In the genomic region with DNA sequence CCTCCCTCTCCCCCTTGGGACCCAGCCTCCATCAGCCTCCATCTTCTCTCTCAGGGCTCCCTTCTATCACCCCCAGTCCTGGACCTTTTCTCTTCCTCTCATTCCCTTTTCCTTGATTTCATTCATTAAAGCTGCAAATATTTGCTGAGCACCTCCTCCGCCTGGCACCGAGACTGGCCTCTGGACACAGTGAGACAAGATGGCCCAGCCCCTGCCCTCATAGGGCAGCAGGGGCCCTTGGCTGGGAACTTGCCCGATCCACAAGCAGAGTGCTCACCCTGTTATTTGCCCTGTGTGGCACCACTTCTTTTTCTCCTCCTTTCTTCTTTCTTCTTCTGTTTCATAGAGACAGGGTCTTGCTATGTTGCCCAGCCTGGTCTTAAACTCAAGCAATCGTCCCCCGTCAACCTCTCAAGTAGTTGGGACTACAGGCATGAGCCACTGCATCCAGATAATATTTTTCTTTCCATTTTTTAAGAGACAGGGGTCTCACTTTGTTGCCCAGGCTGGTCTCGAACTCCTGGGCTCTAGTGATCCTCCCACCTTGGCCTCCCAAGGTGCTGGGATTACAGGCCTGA, we compare ENCODE assay signal across 14 cellular contexts. TPM values are rescaled to one million over a fixed set of nuclear protein-coding genes. Genes with fewer than 3 reads are reported as not detected.
DNase-seq lines count a peak whose midpoint lies in the region; ATAC-seq, FAIRE-seq and TF ChIP-seq lines count a peak whose summit lies in the region.
"Had no signal": no experiment of that assay in that cellular context is flagged by ENCODE, and none has a peak within 500 bp of the region (broad histone marks: within the 10 kb centered on the region; RNA-seq: fewer than 3 reads in every experiment).

No MANE protein-coding gene starts in this region.

- no peaks in the 10 kb centered on the region for H4K20me1 ChIP-seq in K562 (replicated peaks; ENCODE audit: control insufficient read depth, insufficient read depth, low read length)

- no peaks in the 10 kb centered on the region for H3K79me2 ChIP-seq in K562 (ENCODE audit: control insufficient read depth, insufficient read depth, low read length)

- H3K27ac ChIP-seq in K562 (ENCODE audit: extremely low read depth, low read depth, low read length) (no peak overlapping the region), left lung (peak overlapping the region; percentile 8 to 13), stomach smooth muscle (ENCODE audit: low read length) (peak overlapping the region; percentile 41)

- no peaks in the 10 kb centered on the region for H3K36me3 ChIP-seq in K562 (ENCODE audit: control insufficient read depth, insufficient read depth, low read length)
- no peaks in the 10 kb centered on the region for H3K36me3 ChIP-seq in left lung
- H3K36me3 ChIP-seq in stomach smooth muscle (ENCODE audit: control insufficient read depth in 2 of 2, insufficient read depth in 2 of 2, low read length in 2 of 2): no peaks in the 10 kb centered on the region
- H3K36me3 ChIP-seq: thyroid gland had no signal

- 46% methylated on average over 6 of the region's 6 CpGs for WGBS in K562 (ENCODE audit: insufficient coverage, low coverage, missing lambda C conversion rate)

- no peak overlapping the region for H3K9ac ChIP-seq in K562 (ENCODE audit: insufficient read depth in 1 of 2, low read depth in 2 of 2, low read length in 2 of 2)
- peak overlapping the region in 1 of 2 donors; percentile 21 for H3K9ac ChIP-seq in stomach smooth muscle (ENCODE audit: low read length in 2 of 2)

- no peak for FAIRE-seq in K562 (lab: Jason Lieb, UNC)
- FAIRE-seq: GM18507 had no signal

- ATAC-seq in K562 (no peak), left lung (no peak), GM21723 (IDR thresholded peaks at IDR 0.05; ENCODE audit: unreplicated experiment) (no peak)

- CTCF ChIA-PET in K562 (lab: Yijun Ruan, JAX; ENCODE audit: low intra/inter-chr PET ratio): no interaction called here

- POLR2A ChIA-PET in K562 (lab: Yijun Ruan, JAX): no interaction called here

- H3K27me3 ChIP-seq in K562 (ENCODE audit: control insufficient read depth in 2 of 2, insufficient read depth in 2 of 2, low read length in 2 of 2) (peaks cover 0 to 7% of the 10 kb centered on the region in 2 experiments; a peak in 2 of 5 replicates), left lung (no peaks in the 10 kb centered on the region), stomach smooth muscle (ENCODE audit: control insufficient read depth in 1 of 2, insufficient read depth in 2 of 2, low read length in 2 of 2) (no peaks in the 10 kb centered on the region)
- H3K27me3 ChIP-seq: thyroid gland had no signal

- H3K4me3 ChIP-seq in K562 (no peak overlapping the region), left lung (no peak overlapping the region), stomach smooth muscle (ENCODE audit: low read length in 2 of 2) (peak overlapping the region in 1 of 2 donors; percentile 35)
- H3K4me3 ChIP-seq: thyroid gland had no signal

- TF ChIP-seq EP300 in K562 (IDR thresholded peaks at IDR 0.05; ENCODE audit: low read length): no peak

- intact Hi-C loops in K562 (cut with micrococcal nuclease) (no loop called here), left lung (cut with DNase I) (no loop called here)

- BruUV-seq in K562 (replicated peaks; lab: Mats Ljungman, UMichigan): no TSS peak

- peaks cover 27% of the 10 kb centered on the region for H3K4me1 Mint-ChIP-seq in T-helper 2 cell treated with Interferon-gamma antibody and Interleukin-4, amounts not matched to agents 5 μg/mL and 100 μg/mL, for 36 hours (ENCODE audit: low read depth)

- TF ChIP-seq CTCF in K562 (IDR thresholded peaks at IDR 0.05 in 2 of 3, conservative IDR thresholded peaks at IDR 0.05 in 1 of 3; ENCODE audit: insufficient read depth in 2 of 3, low read depth in 1 of 3, low read length in 3 of 3) (no peak), left lung (IDR thresholded peaks at IDR 0.05) (no peak)

- peak overlapping the region; percentile 59 for H3K4me3 Mint-ChIP-seq in T-helper 2 cell treated with Interferon-gamma antibody and Interleukin-4, amounts not matched to agents 5 μg/mL and 100 μg/mL, for 36 hours
- H3K4me3 Mint-ChIP-seq: neural crest cell had no signal

- H3K4me2 ChIP-seq in K562 (ENCODE audit: insufficient read depth, low read length): no peak overlapping the region

- H3K9me3 ChIP-seq in K562 (replicated peaks; ENCODE audit: control insufficient read depth, insufficient read depth, low read depth, low read length) (no peaks in the 10 kb centered on the region), left lung (no peaks in the 10 kb centered on the region), stomach smooth muscle (ENCODE audit: control insufficient read depth in 2 of 2, low read length in 2 of 2) (no peaks in the 10 kb centered on the region)
- H3K9me3 ChIP-seq: thyroid gland had no signal

- H3K9me1 ChIP-seq in K562 (ENCODE audit: control insufficient read depth, insufficient read depth, low read length): no peaks in the 10 kb centered on the region

- H3K36me3 Mint-ChIP-seq in T-helper 2 cell treated with Interferon-gamma antibody and Interleukin-4, amounts not matched to agents 5 μg/mL and 100 μg/mL, for 36 hours (ENCODE audit: low read depth): no peaks in the 10 kb centered on the region

- H3K4me1 ChIP-seq in K562 (replicated peaks in 1 of 2; ENCODE audit: control insufficient read depth in 2 of 2, insufficient read depth in 2 of 2, low read length in 2 of 2) (peaks cover 0 to 12% of the 10 kb centered on the region in 2 experiments; a peak in 2 of 5 replicates), left lung (peaks cover 0 to 9% of the 10 kb centered on the region in 2 donors), stomach smooth muscle (ENCODE audit: control insufficient read depth, insufficient read depth, low read length) (peaks cover 8% of the 10 kb centered on the region)

- no peak for TF ChIP-seq RAD21 in K562 (CRISPR knock-in tag; conservative IDR thresholded peaks at IDR 0.05 in 1 of 2, IDR thresholded peaks at IDR 0.05 in 1 of 2)

- in situ Hi-C loops in K562 (cut with MboI): no loop called here

- no peak for TF ChIP-seq POLR2A in K562 (conservative IDR thresholded peaks at IDR 0.05)

- H3K9me3 Mint-ChIP-seq in T-helper 2 cell treated with Interferon-gamma antibody and Interleukin-4, amounts not matched to agents 5 μg/mL and 100 μg/mL, for 36 hours: no peaks in the 10 kb centered on the region
- H3K9me3 Mint-ChIP-seq: neural crest cell had no signal

- H2AFZ ChIP-seq in K562 (ENCODE audit: low read depth, low read length): no peak overlapping the region

- no peak for DNase-seq in T-helper 2 cell treated with Interferon-gamma antibody and Interleukin-4, amounts not matched to agents 5 μg/mL and 100 μg/mL, for 36 hours (ENCODE audit: low spot score)
- DNase-seq in T-helper 2 cell (no peak), K562 (ENCODE audit: extremely low read depth in 1 of 4, low spot score in 3 of 4) (no peak), left lung (peak in 1 of 2 donors; percentile 34), COLO829 (ENCODE audit: low spot score) (no peak), NCI-H2196 treated with DMSO at 0.1 percent for 48 hours (lab: John Stamatoyannopoulos, UW; ENCODE audit: unreplicated experiment) (no peak)
- DNase-seq: 8988T, NCI-H2081 treated with DMSO at 0.1 percent for 48 hours had no signal

- no peaks in the 10 kb centered on the region for H3K27me3 Mint-ChIP-seq in T-helper 2 cell treated with Interferon-gamma antibody and Interleukin-4, amounts not matched to agents 5 μg/mL and 100 μg/mL, for 36 hours (ENCODE audit: low read depth)

- H3K27ac Mint-ChIP-seq in T-helper 2 cell treated with Interferon-gamma antibody and Interleukin-4, amounts not matched to agents 5 μg/mL and 100 μg/mL, for 36 hours: peak overlapping the region; percentile 27

TF ChIP-seq in K562, 482 proteins besides CTCF, POLR2A, EP300 and RAD21:
- peak; percentile 46; the same call in 1 of the 2 replicates for TF ChIP-seq ZNF121 (CRISPR knock-in tag; conservative IDR thresholded peaks at IDR 0.05)
- no peak for TF ChIP-seq IRF2 (CRISPR knock-in tag; IDR thresholded peaks at IDR 0.05)
- TF ChIP-seq, protein P1, sequence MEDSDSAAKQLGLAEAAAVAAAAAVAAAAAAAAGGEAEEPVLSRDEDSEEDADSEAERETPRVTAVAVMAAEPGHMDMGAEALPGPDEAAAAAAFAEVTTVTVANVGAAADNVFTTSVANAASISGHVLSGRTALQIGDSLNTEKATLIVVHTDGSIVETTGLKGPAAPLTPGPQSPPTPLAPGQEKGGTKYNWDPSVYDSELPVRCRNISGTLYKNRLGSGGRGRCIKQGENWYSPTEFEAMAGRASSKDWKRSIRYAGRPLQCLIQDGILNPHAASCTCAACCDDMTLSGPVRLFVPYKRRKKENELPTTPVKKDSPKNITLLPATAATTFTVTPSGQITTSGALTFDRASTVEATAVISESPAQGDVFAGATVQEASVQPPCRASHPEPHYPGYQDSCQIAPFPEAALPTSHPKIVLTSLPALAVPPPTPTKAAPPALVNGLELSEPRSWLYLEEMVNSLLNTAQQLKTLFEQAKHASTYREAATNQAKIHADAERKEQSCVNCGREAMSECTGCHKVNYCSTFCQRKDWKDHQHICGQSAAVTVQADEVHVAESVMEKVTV (CRISPR knock-in tag; IDR thresholded peaks at IDR 0.05): no peak
TF ChIP-seq in K562: peak in this region for 1.

RNA-seq across cellular contexts. Expression of a gene that starts 47.2 kb away (rescaled TPM):
- total RNA-seq in K562 (2011; cell fraction: chromatin; rRNA removed; ENCODE audit: low replicate concordance): 0.25 and 1.5 TPM in 2 replicates
- total RNA-seq in K562 (2011; cell fraction: nucleolus; rRNA removed): 2.9 and 4.7 TPM in 2 replicates
- total RNA-seq in K562 (2011; cell fraction: nucleoplasm; rRNA removed): 1.9 and 2.3 TPM in 2 replicates
- 11.9 and 13.6 TPM in 2 replicates for total RNA-seq in K562 (2014; rRNA removed)
- total RNA-seq in K562 (2014; rRNA removed; fragmentation: Illumina TruSeq; extraction: Trizol): 0.19 and 0.22 TPM in 2 replicates
- total RNA-seq in K562 (2015; rRNA removed; fragmentation: Illumina TruSeq; extraction: Trizol): 0.76 and 1.3 TPM in 2 replicates
- 4.9 and 5.7 TPM in 2 replicates for total RNA-seq in K562 (2021)
- 0.52 and 1.6 TPM in 2 replicates for polyA plus RNA-seq in K562 (2011; rRNA removed)
- polyA plus RNA-seq in K562 (2011; cell fraction: cytosol; rRNA removed): 2.4 and 5.6 TPM in 2 replicates
- polyA plus RNA-seq in K562 (2011; cell fraction: nucleus; rRNA removed): 4.3 and 4.5 TPM in 2 replicates
- polyA plus RNA-seq in K562 (2012): 1.6 and 2.5 TPM in 2 replicates
- polyA plus RNA-seq in K562 (2014; fragmentation: Illumina TruSeq; extraction: Trizol): 0.25 and 0.29 TPM in 2 replicates
- under 1 TPM; 0.14 to 0.18 TPM for polyA plus RNA-seq in K562 (2014; fragmentation: Nextera tagmentation; extraction: Ambion mirVana)
- polyA plus RNA-seq in K562 (2014; rRNA removed): 4.0 and 4.7 TPM in 2 replicates
- polyA minus RNA-seq in K562 (2011; rRNA and poly(A)+ RNA removed): 0.32 and 0.48 TPM in 2 replicates
- polyA minus RNA-seq in K562 (2011; cell fraction: cytosol; rRNA and poly(A)+ RNA removed): 1.7 and 3.7 TPM in 2 replicates
- 3.2 and 4.7 TPM in 2 replicates for polyA minus RNA-seq in K562 (2011; cell fraction: nucleus; rRNA and poly(A)+ RNA removed)
- total RNA-seq in left lung: 10 to 100 TPM; 17.9 to 21.4 TPM
- total RNA-seq: Daoy had no signal
